ENCODE assay signal across 13 cellular contexts in genomic region chr2:16130541-16130880, GRCh38.
DNase-seq lines count a peak whose midpoint lies in the region; ATAC-seq and TF ChIP-seq lines count a peak whose summit lies in the region.
"Had no signal": no experiment of that assay in that cellular context is flagged by ENCODE, and none has a peak within 500 bp of the region (broad histone marks: within the 10 kb centered on the region; RNA-seq: fewer than 3 reads in every experiment).

No MANE protein-coding gene starts in this region.

- 0 out of 2 replicates have a peak overlapping the region, but pooled peaks have one; percentile 23 for H2AFZ ChIP-seq in GM23338

- 86 to 91% methylated on average over 5 of the region's 5 CpGs for WGBS in heart right ventricle, 2 donors

- no peaks in the 10 kb centered on the region for H4K20me1 ChIP-seq in GM23338 (replicated peaks; ENCODE audit: insufficient read depth)
- H4K20me1 ChIP-seq: BLaER1 treated with 17β-estradiol and CSF1 and Interleukin-3, amounts not matched to agents 10 nM and 100 nM had no signal

- H3K79me2 ChIP-seq in GM23338 (replicated peaks; ENCODE audit: insufficient read depth), result no peaks in the 10 kb centered on the region

- H3K4me3 Mint-ChIP-seq in GM23338, result no peak overlapping the region
- H3K4me3 Mint-ChIP-seq: B cell; CD8-positive, alpha-beta T cell had no signal

- peaks cover 15% of the 10 kb centered on the region; the same call in 1 of the 2 replicates for H3K9me2 ChIP-seq in GM23338 (ENCODE audit: insufficient read depth)

- no peak overlapping the region for H3K4me2 ChIP-seq in GM23338
- H3K4me2 ChIP-seq: BLaER1 treated with 17β-estradiol and CSF1 and Interleukin-3, amounts not matched to agents 10 nM and 100 nM had no signal

- H3K36me3 Mint-ChIP-seq in GM23338 (ENCODE audit: low read depth), result no peaks in the 10 kb centered on the region
- H3K36me3 Mint-ChIP-seq: CD8-positive, alpha-beta T cell had no signal

- DNase-seq in GM23338 (ENCODE audit: low spot score), result no peak
- DNase-seq in SK-N-DZ (ENCODE audit: low spot score), result peak; percentile 98
- peak; percentile 14 for DNase-seq in islet precursor cell
- DNase-seq in vagina (ENCODE audit: extremely low spot score in 2 of 2), result peak; percentile 18 to 46
- DNase-seq in heart right ventricle, result no peak
- no peak for DNase-seq in dermis blood vessel endothelial cell
- DNase-seq: Calu3; CD8-positive, alpha-beta T cell; HCEC 1CT; IMR-90 had no signal

- H3K4me3 ChIP-seq in GM23338 (no peak overlapping the region), vagina (no peak overlapping the region), heart right ventricle (no peak overlapping the region)
- H3K4me3 ChIP-seq: BLaER1 treated with 17β-estradiol and CSF1 and Interleukin-3, amounts not matched to agents 10 nM and 100 nM had no signal

- no peaks in the 10 kb centered on the region for H3K4me1 ChIP-seq in GM23338 (ENCODE audit: insufficient read depth)
- no peaks in the 10 kb centered on the region for H3K4me1 ChIP-seq in vagina
- no peaks in the 10 kb centered on the region for H3K4me1 ChIP-seq in heart right ventricle
- H3K4me1 ChIP-seq: BLaER1 treated with 17β-estradiol and CSF1 and Interleukin-3, amounts not matched to agents 10 nM and 100 nM had no signal

- H3K36me3 ChIP-seq in GM23338 (ENCODE audit: insufficient read depth), result no peaks in the 10 kb centered on the region
- H3K36me3 ChIP-seq in vagina, result no peaks in the 10 kb centered on the region
- no peaks in the 10 kb centered on the region for H3K36me3 ChIP-seq in heart right ventricle
- H3K36me3 ChIP-seq: BLaER1 treated with 17β-estradiol and CSF1 and Interleukin-3, amounts not matched to agents 10 nM and 100 nM had no signal

- no peaks in the 10 kb centered on the region; the same call in 2 of the 3 replicates for H3K4me1 Mint-ChIP-seq in GM23338
- H3K4me1 Mint-ChIP-seq: B cell had no signal

- intact Hi-C loops in vagina (cut with DNase I) (no loop called here), heart right ventricle (cut with DNase I) (loop anchor here in 1 of 10 donors (10.0 kb wide), 1 partner anchor 1956 kb away; no protein-coding TSS in a partner anchor)

- ATAC-seq in GM23338 (no peak), heart right ventricle (no peak)
- ATAC-seq: CD8-positive, alpha-beta T cell had no signal

- no peaks in the 10 kb centered on the region for H3K9me3 ChIP-seq in vagina
- H3K9me3 ChIP-seq in heart right ventricle, result no peaks in the 10 kb centered on the region

- no peaks in the 10 kb centered on the region for H3K9me3 Mint-ChIP-seq in GM23338
- H3K9me3 Mint-ChIP-seq: CD8-positive, alpha-beta T cell had no signal

- no peak for TF ChIP-seq CTCF in GM23338 (conservative IDR thresholded peaks at IDR 0.05; ENCODE audit: low read depth in 2 of 2)
- no peak for TF ChIP-seq CTCF in vagina (IDR thresholded peaks at IDR 0.05)
- TF ChIP-seq CTCF in heart right ventricle (IDR thresholded peaks at IDR 0.05), result no peak

- H3K27ac Mint-ChIP-seq in GM23338, result no peak overlapping the region
- H3K27ac Mint-ChIP-seq: B cell; CD8-positive, alpha-beta T cell had no signal

- H3F3A ChIP-seq in GM23338 (replicated peaks; ENCODE audit: low read depth), result no peaks in the 10 kb centered on the region

- no peak overlapping the region for H3K27ac ChIP-seq in GM23338 (ENCODE audit: low read depth)
- no peak overlapping the region for H3K27ac ChIP-seq in vagina
- H3K27ac ChIP-seq in heart right ventricle, result no peak overlapping the region
- H3K27ac ChIP-seq: BLaER1 treated with 17β-estradiol and CSF1 and Interleukin-3, amounts not matched to agents 10 nM and 100 nM; HL-60 had no signal

- H3K27me3 ChIP-seq in GM23338 (ENCODE audit: insufficient read depth), result no peaks in the 10 kb centered on the region
- H3K27me3 ChIP-seq in vagina, result no peaks in the 10 kb centered on the region
- H3K27me3 ChIP-seq in heart right ventricle, result peaks cover 0 to 14% (median 0%) of the 10 kb centered on the region in 7 donors
- H3K27me3 ChIP-seq: BLaER1 treated with 17β-estradiol and CSF1 and Interleukin-3, amounts not matched to agents 10 nM and 100 nM had no signal

- peaks cover 3% of the 10 kb centered on the region for H3K27me3 Mint-ChIP-seq in GM23338 (ENCODE audit: insufficient read depth, low read depth, poor library complexity)
- H3K27me3 Mint-ChIP-seq: B cell had no signal

- TF ChIP-seq POLR2A in vagina (IDR thresholded peaks at IDR 0.05), result no peak

TF ChIP-seq in GM23338, 12 proteins besides CTCF, POLR2A, EP300 and RAD21 (continues in another document):
- TF ChIP-seq JUNB (IDR thresholded peaks at IDR 0.05; ENCODE audit: unreplicated experiment), result no peak
- no peak for TF ChIP-seq CREB1 (CRISPR knock-in tag; IDR thresholded peaks at IDR 0.05; ENCODE audit: low read depth)
- TF ChIP-seq POLR2AphosphoS5 (IDR thresholded peaks at IDR 0.05; ENCODE audit: low read depth), result no peak
- no peak for TF ChIP-seq STAT1 (IDR thresholded peaks at IDR 0.05; ENCODE audit: unreplicated experiment)
- TF ChIP-seq EZH2phosphoT487 (IDR thresholded peaks at IDR 0.05; ENCODE audit: unreplicated experiment), result no peak
- TF ChIP-seq EZH2 (IDR thresholded peaks at IDR 0.05; ENCODE audit: low read depth, unreplicated experiment), result no peak
- no peak for TF ChIP-seq ZNF114 (CRISPR knock-in tag; IDR thresholded peaks at IDR 0.05)
- TF ChIP-seq REST (IDR thresholded peaks at IDR 0.05; ENCODE audit: unreplicated experiment), result no peak
- TF ChIP-seq ETS1 (IDR thresholded peaks at IDR 0.05), result no peak
- no peak for TF ChIP-seq ZNF331 (CRISPR knock-in tag; IDR thresholded peaks at IDR 0.05; ENCODE audit: low read depth)

Comparison
In these comparisons a context has a peak if more than half of its experiments do, and no peak if none do; other contexts are left out.
1. DNase-seq: peak in SK-N-DZ (single experiment), islet precursor cell (single experiment) and vagina (2 of 2); none in GM23338 (single experiment), heart right ventricle (0 of 2) and dermis blood vessel endothelial cell (single experiment).